Comparison of ENCODE assay signal across 15 cellular contexts in genomic region chr1:153521808-153522207, GRCh38. TPM values are rescaled to one million over a fixed set of nuclear protein-coding genes. Genes with fewer than 3 reads are reported as not detected.
"Had no signal": no experiment of that assay in that cellular context is flagged by ENCODE, and none has a peak within 500 bp of the region (broad histone marks: within the 10 kb centered on the region; RNA-seq: fewer than 3 reads in every experiment).

No MANE protein-coding gene starts in this region.

RNA-seq across cellular contexts. Expression of gene S100A6, which starts 14.0 kb away (rescaled TPM):
- polyA plus RNA-seq: neural cell had no signal

RNA-seq across cellular contexts. Expression of gene S100A5, which starts 18.9 kb away (rescaled TPM):
- total RNA-seq: natural killer cell, occipital lobe, osteoblast, ovary, progenitor cell of endocrine pancreas, psoas muscle, right cardiac atrium, right lobe of liver, temporal lobe, transverse colon, upper lobe of right lung, urinary bladder, uterus had no signal
- polyA plus RNA-seq: neural cell, ovary, psoas muscle, right cardiac atrium had no signal

RNA-seq across cellular contexts. Expression of gene S100A4, which starts 23.8 kb away (rescaled TPM):
- polyA plus RNA-seq: neural cell had no signal

RNA-seq across cellular contexts. Expression of gene S100A3, which starts 27.2 kb away (rescaled TPM):
- total RNA-seq: naive thymus-derived CD4-positive, alpha-beta T cell; natural killer cell; occipital lobe; temporal lobe; urinary bladder had no signal
- polyA plus RNA-seq: naive thymus-derived CD4-positive, alpha-beta T cell; neural cell had no signal

RNA-seq across cellular contexts. Expression of gene S100A2, which starts 43.8 kb away (rescaled TPM):
- total RNA-seq: natural killer cell, occipital lobe, right lobe of liver, temporal lobe had no signal
- polyA plus RNA-seq: naive thymus-derived CD4-positive, alpha-beta T cell; neural cell had no signal
